In genomic region chr15:63038926-63039673, GRCh38 we compare ENCODE assay signal across 13 cellular contexts. TPM values are rescaled to one million over a fixed set of nuclear protein-coding genes. Genes with fewer than 3 reads are reported as not detected.
DNase-seq lines count a peak whose midpoint lies in the region; TF ChIP-seq lines count a peak whose summit lies in the region.
"Had no signal": no experiment of that assay in that cellular context is flagged by ENCODE, and none has a peak within 500 bp of the region (broad histone marks: within the 10 kb centered on the region; RNA-seq: fewer than 3 reads in every experiment).

No MANE protein-coding gene starts in this region.

- H3K36me3 Mint-ChIP-seq in activated naive CD4-positive, alpha-beta T cell treated with anti-CD3 and anti-CD28 coated beads, Interleukin-2, amount 10 ng/mL, durations not matched to agents 7 days and 5 days: no peaks in the 10 kb centered on the region
- H3K36me3 Mint-ChIP-seq: activated CD4-positive, alpha-beta memory T cell treated with anti-CD3 and anti-CD28 coated beads for 36 hours had no signal

- H3K27me3 Mint-ChIP-seq in activated naive CD4-positive, alpha-beta T cell treated with anti-CD3 and anti-CD28 coated beads, Interleukin-2, amount 10 ng/mL, durations not matched to agents 7 days and 5 days: peaks cover 61% of the 10 kb centered on the region

- no peaks in the 10 kb centered on the region for H3K9me3 ChIP-seq in smooth muscle cell (replicated peaks; ENCODE audit: low read depth)
- no peaks in the 10 kb centered on the region for H3K9me3 ChIP-seq in uterus

- CTCF ChIA-PET in activated naive CD4-positive, alpha-beta T cell treated with anti-CD3 and anti-CD28 coated beads, Interleukin-2, amount 10 ng/mL, durations not matched to agents 7 days and 5 days (lab: Charles Lee): interaction anchor here (2.2 kb wide), 1 partner anchor 8 kb away, joined by 16 read pairs; no protein-coding TSS in a partner anchor

- DNase-seq in GM03348 (ENCODE audit: low spot score): peak; percentile 62
- peak; percentile 57 for DNase-seq in astrocyte of the spinal cord (ENCODE audit: low read depth, low spot score)
- DNase-seq in hepatic stellate cell (ENCODE audit: low spot score): peak; percentile 75
- DNase-seq in smooth muscle cell (lab: John Stamatoyannopoulos, UW; ENCODE audit: unreplicated experiment): no peak
- DNase-seq in activated naive CD4-positive, alpha-beta T cell treated with anti-CD3 and anti-CD28 coated beads, Interleukin-2, amount 10 ng/mL, durations not matched to agents 7 days and 5 days: no peak
- no peak for DNase-seq in activated effector memory CD4-positive, alpha-beta T cell treated with anti-CD3 and anti-CD28 coated beads, Interleukin-2, amount 50 U/mL, for 16 hours
- no peak for DNase-seq in uterus
- DNase-seq: activated CD4-positive, alpha-beta memory T cell treated with anti-CD3 and anti-CD28 coated beads for 36 hours; NCI-H1417; NCI-H345 had no signal

- H3K27me3 ChIP-seq in smooth muscle cell (ENCODE audit: low read depth) (no peaks in the 10 kb centered on the region), uterus (no peaks in the 10 kb centered on the region)

- H3K36me3 ChIP-seq in smooth muscle cell (ENCODE audit: low read depth) (no peaks in the 10 kb centered on the region), uterus (no peaks in the 10 kb centered on the region)

- H3K4me1 Mint-ChIP-seq in activated naive CD4-positive, alpha-beta T cell treated with anti-CD3 and anti-CD28 coated beads, Interleukin-2, amount 10 ng/mL, durations not matched to agents 7 days and 5 days: peaks cover 6% of the 10 kb centered on the region

- peak overlapping the region; percentile 80 for H3K27ac ChIP-seq in smooth muscle cell (ENCODE audit: low read depth)
- H3K27ac ChIP-seq in uterus: no peak overlapping the region
- H3K27ac ChIP-seq: SK-N-MC had no signal

- TF ChIP-seq POLR2A in uterus (IDR thresholded peaks at IDR 0.05): no peak

- intact Hi-C loops in uterus (cut with DNase I; ENCODE audit: low total_unique reads): no loop called here

- H3K9ac ChIP-seq in smooth muscle cell (ENCODE audit: low read depth): peak overlapping the region; percentile 10

- H3K9me3 Mint-ChIP-seq in activated naive CD4-positive, alpha-beta T cell treated with anti-CD3 and anti-CD28 coated beads, Interleukin-2, amount 10 ng/mL, durations not matched to agents 7 days and 5 days: no peaks in the 10 kb centered on the region
- H3K9me3 Mint-ChIP-seq: activated CD4-positive, alpha-beta memory T cell treated with anti-CD3 and anti-CD28 coated beads for 36 hours; activated T-helper 1 cell treated with anti-CD3 and anti-CD28 coated beads, Interleukin-12 subunit alpha, Interleukin-12 subunit beta, Interleukin-2, Interleukin-4 antibody, amounts not matched to agents 30 ng/mL and 10 ng/mL and 1 ng/mL, durations not matched to agents 14 hours and 24 hours and 36 hours had no signal

- H3K79me2 ChIP-seq in smooth muscle cell (ENCODE audit: low read depth): peaks cover 16% of the 10 kb centered on the region

- no peak overlapping the region for H3K27ac Mint-ChIP-seq in activated naive CD4-positive, alpha-beta T cell treated with anti-CD3 and anti-CD28 coated beads, Interleukin-2, amount 10 ng/mL, durations not matched to agents 7 days and 5 days
- H3K27ac Mint-ChIP-seq: activated CD4-positive, alpha-beta memory T cell treated with anti-CD3 and anti-CD28 coated beads for 36 hours; activated T-helper 1 cell treated with anti-CD3 and anti-CD28 coated beads, Interleukin-12 subunit alpha, Interleukin-12 subunit beta, Interleukin-2, Interleukin-4 antibody, amounts not matched to agents 30 ng/mL and 10 ng/mL and 1 ng/mL, durations not matched to agents 14 hours and 24 hours and 36 hours had no signal

- in situ Hi-C loops in astrocyte of the spinal cord (cut with HindIII; ENCODE audit: low sequenced_read_pairs): no loop called here

- H3K4me1 ChIP-seq in smooth muscle cell (ENCODE audit: low read depth) (peaks cover 14% of the 10 kb centered on the region), uterus (no peaks in the 10 kb centered on the region)

- H3K4me3 ChIP-seq in astrocyte of the spinal cord (ENCODE audit: low read depth, low read length) (no peak overlapping the region), smooth muscle cell (no peak overlapping the region), uterus (no peak overlapping the region)
- H3K4me3 ChIP-seq: lung, SK-N-MC had no signal

- no peak overlapping the region for H3K4me3 Mint-ChIP-seq in activated naive CD4-positive, alpha-beta T cell treated with anti-CD3 and anti-CD28 coated beads, Interleukin-2, amount 10 ng/mL, durations not matched to agents 7 days and 5 days
- H3K4me3 Mint-ChIP-seq: activated CD4-positive, alpha-beta memory T cell treated with anti-CD3 and anti-CD28 coated beads for 36 hours; activated T-helper 1 cell treated with anti-CD3 and anti-CD28 coated beads, Interleukin-12 subunit alpha, Interleukin-12 subunit beta, Interleukin-2, Interleukin-4 antibody, amounts not matched to agents 30 ng/mL and 10 ng/mL and 1 ng/mL, durations not matched to agents 14 hours and 24 hours and 36 hours had no signal

- H3K4me2 ChIP-seq in smooth muscle cell: no peak overlapping the region

- H3F3A ChIP-seq in smooth muscle cell (ENCODE audit: low read depth): peaks cover 19% of the 10 kb centered on the region

- no peak overlapping the region for H2AFZ ChIP-seq in smooth muscle cell (ENCODE audit: low read depth)

- WGBS in smooth muscle cell (ENCODE audit: low lambda C conversion rate): 47% methylated on average over 5 of the region's 5 CpGs

- peaks cover 16% of the 10 kb centered on the region for H4K20me1 ChIP-seq in smooth muscle cell (ENCODE audit: low read depth)

- TF ChIP-seq CTCF in astrocyte of the spinal cord (IDR thresholded peaks at IDR 0.05; ENCODE audit: low read depth, low read length) (no peak), smooth muscle cell (IDR thresholded peaks at IDR 0.05; ENCODE audit: borderline replicate concordance, insufficient read depth, poor library complexity, severe bottlenecking) (no peak), uterus (IDR thresholded peaks at IDR 0.05) (no peak)

RNA-seq across cellular contexts. Expression of gene TPM1, which starts 3.4 kb away (rescaled TPM):
- 1,694 and 1,869 TPM in 2 replicates for total RNA-seq in smooth muscle cell
- 1,915 and 2,406 TPM in 2 replicates for polyA plus RNA-seq in smooth muscle cell
- total RNA-seq in uterus: 1,000 to 10,000 TPM in 2 of 4 donors, 100 to 1,000 TPM in 2; 622 to 1,998 (median 1,003) TPM

Comparison
In these comparisons a context has a peak if more than half of its experiments do, and no peak if none do; other contexts are left out.
1. DNase-seq: peak in GM03348 (single experiment), astrocyte of the spinal cord (single experiment) and hepatic stellate cell (single experiment); none in smooth muscle cell (single experiment), activated naive CD4-positive, alpha-beta T cell treated with anti-CD3 and anti-CD28 coated beads, Interleukin-2, amount 10 ng/mL, durations not matched to agents 7 days and 5 days (single experiment), activated effector memory CD4-positive, alpha-beta T cell treated with anti-CD3 and anti-CD28 coated beads, Interleukin-2, amount 50 U/mL, for 16 hours (single experiment) and uterus (0 of 2).